Comparison of ENCODE assay signal across 1 cellular context in the genomic region with DNA sequence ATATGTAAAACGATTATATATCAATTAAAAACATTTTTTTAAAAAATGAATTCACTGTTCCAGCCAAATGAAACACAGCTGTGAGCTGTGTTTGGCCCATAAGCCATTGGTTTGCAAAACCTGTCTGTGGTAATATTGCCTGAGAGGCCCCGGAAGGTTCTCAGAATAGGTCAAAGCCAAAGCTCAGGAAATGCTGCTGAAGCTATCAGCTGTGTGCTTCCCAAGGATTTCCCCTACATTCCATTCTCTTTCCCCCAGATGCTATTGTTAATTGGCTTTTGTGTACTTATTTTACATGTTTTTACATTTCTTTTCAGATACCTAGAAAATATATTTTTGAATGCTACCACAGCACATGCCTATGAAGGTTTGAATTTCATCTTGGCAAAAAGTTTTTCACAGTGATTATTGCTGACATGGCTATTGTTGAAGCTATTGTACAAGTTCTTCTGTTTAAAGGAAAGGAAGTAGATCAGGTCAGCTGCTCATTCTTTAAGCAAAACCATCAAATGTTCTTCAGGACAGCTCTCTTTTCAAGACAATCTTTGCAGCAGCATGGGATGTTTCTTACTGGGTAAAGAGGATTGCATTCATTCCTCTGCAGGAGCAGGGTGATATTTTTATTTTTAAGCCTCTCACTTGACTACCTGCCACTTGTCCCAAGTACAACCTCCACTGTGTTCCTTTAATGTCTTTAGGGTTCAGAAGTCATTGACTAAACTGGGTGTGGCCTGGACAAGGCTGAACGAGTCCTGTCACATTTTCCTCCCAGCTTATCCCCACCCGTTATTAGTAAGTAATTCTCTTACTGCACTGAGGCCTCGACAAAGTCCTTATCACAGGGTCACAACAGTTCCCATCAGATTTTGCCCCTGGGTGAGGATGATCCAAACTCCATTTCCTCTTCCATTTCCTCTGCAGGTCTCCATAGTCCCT.
TF ChIP-seq lines count a peak whose summit lies in the region.

No MANE protein-coding gene starts in this region.

TF ChIP-seq in A549, 52 proteins besides CTCF, POLR2A, EP300 and RAD21 (continued from another document):
- TF ChIP-seq JUNB (IDR thresholded peaks at IDR 0.05), result no peak
- no peak for TF ChIP-seq FOSL2 (IDR thresholded peaks at IDR 0.05)
- TF ChIP-seq FOSL2 (CRISPR knock-in tag; IDR thresholded peaks at IDR 0.05), result no peak
- no peak for TF ChIP-seq POLR2AphosphoS2 (conservative IDR thresholded peaks at IDR 0.05; ENCODE audit: low read length)
